ENCODE assay signal across 24 cellular contexts in genomic region chr7:11934766-11935165, GRCh38.
"Had no signal": no experiment of that assay in that cellular context is flagged by ENCODE, and none has a peak within 500 bp of the region (broad histone marks: within the 10 kb centered on the region; RNA-seq: fewer than 3 reads in every experiment).

No MANE protein-coding gene starts in this region.

- H3K9me3 ChIP-seq: psoas muscle, right lobe of liver, suprapubic skin, transverse colon, upper lobe of right lung, uterus had no signal

- H3K4me3 ChIP-seq: lung, neural progenitor cell, psoas muscle, right lobe of liver, suprapubic skin, transverse colon, upper lobe of right lung, uterus had no signal

- H2AFZ ChIP-seq: neural progenitor cell had no signal

- ATAC-seq: effector memory CD8-positive, alpha-beta T cell; left lobe of liver; naive thymus-derived CD4-positive, alpha-beta T cell; psoas muscle; right lobe of liver; stimulated activated naive CD8-positive, alpha-beta T cell treated with anti-CD3 and anti-CD28 coated beads, Interleukin-15, amount 100 ng/mL, for 72 hours; upper lobe of right lung had no signal

- H3K4me2 ChIP-seq: neural progenitor cell had no signal

- H3K27me3 ChIP-seq: neural progenitor cell, right lobe of liver, suprapubic skin, transverse colon, upper lobe of right lung, uterus had no signal

- H3K27ac ChIP-seq: neural progenitor cell, psoas muscle, right lobe of liver, suprapubic skin, transverse colon, upper lobe of right lung, uterus had no signal

- H3K36me3 ChIP-seq: neural progenitor cell, right lobe of liver, suprapubic skin, transverse colon, upper lobe of right lung, uterus had no signal

- DNase-seq: cortex of kidney; effector memory CD8-positive, alpha-beta T cell; head of caudate nucleus; mesenchymal stem cell; naive thymus-derived CD4-positive, alpha-beta T cell; nucleus accumbens; posterior cingulate gyrus; psoas muscle; retina; right lobe of liver; small intestine; stimulated activated CD4-positive, alpha-beta T cell treated with anti-CD3 and anti-CD28 coated beads, Interleukin-12 subunit alpha, Interleukin-12 subunit beta, amount 100 ng/mL, for 4 hours; stimulated activated CD4-positive, alpha-beta T cell treated with anti-CD3 and anti-CD28 coated beads, Interleukin-1b, Interleukin-23, amount 100 ng/mL, for 48 hours; stimulated activated CD4-positive, alpha-beta T cell treated with anti-CD3 and anti-CD28 coated beads, Interleukin-4, amount 100 ng/mL, for 1 hour; stimulated activated CD8-positive, alpha-beta memory T cell treated with anti-CD3 and anti-CD28 coated beads, Interleukin-4, amount 100 ng/mL, for 48 hours; stimulated activated naive CD4-positive, alpha-beta T cell; stimulated activated naive CD8-positive, alpha-beta T cell treated with anti-CD3 and anti-CD28 coated beads, Interleukin-15, amount 100 ng/mL, for 72 hours; transverse colon; upper lobe of right lung; uterus had no signal

- H3K4me1 ChIP-seq: neural progenitor cell, psoas muscle, right lobe of liver, suprapubic skin, transverse colon, upper lobe of right lung, uterus had no signal
